9 cellular contexts compared by ENCODE assay signal in genomic region chr1:247112479-247112781, GRCh38. TPM values are rescaled to one million over a fixed set of nuclear protein-coding genes. Genes with fewer than 3 reads are reported as not detected.
A peak's percentile ranks its signal among the peaks of the same experiment; 100 is the strongest.
DNase-seq lines count a peak whose midpoint lies in the region; ATAC-seq and TF ChIP-seq lines count a peak whose summit lies in the region.
"Had no signal": no experiment of that assay in that cellular context is flagged by ENCODE, and none has a peak within 500 bp of the region (broad histone marks: within the 10 kb centered on the region; RNA-seq: fewer than 3 reads in every experiment).

No MANE protein-coding gene starts in this region.

- no peak for ATAC-seq in T-helper 17 cell
- ATAC-seq in GM18868 (IDR thresholded peaks at IDR 0.05; ENCODE audit: unreplicated experiment), result no peak

- peaks cover 9% of the 10 kb centered on the region for H3K36me3 Mint-ChIP-seq in T-helper 17 cell (ENCODE audit: low read depth)

- peaks cover 51% of the 10 kb centered on the region for H3K27me3 Mint-ChIP-seq in T-helper 17 cell

- H3K4me3 Mint-ChIP-seq in T-helper 17 cell, result peak overlapping the region; percentile 77

- DNase-seq in T-helper 17 cell, result no peak
- DNase-seq in retinal pigment epithelial cell (ENCODE audit: low read depth), result no peak
- DNase-seq in A172 (ENCODE audit: low spot score), result no peak
- DNase-seq in NCI-H524 (lab: John Stamatoyannopoulos, UW), result no peak
- DNase-seq in erythroblast (lab: John Stamatoyannopoulos, UW), result no peak

- no peak for TF ChIP-seq POLR2A in erythroblast (IDR thresholded peaks at IDR 0.05; ENCODE audit: low read length)

- no peaks in the 10 kb centered on the region for H3K9me3 ChIP-seq in ES-I3 (ENCODE audit: control insufficient read depth, insufficient read depth, low read length)
- no peaks in the 10 kb centered on the region for H3K9me3 ChIP-seq in T-helper 17 cell (ENCODE audit: control insufficient read depth, low read length, poor library complexity, severe bottlenecking)
- no peaks in the 10 kb centered on the region for H3K9me3 ChIP-seq in iPS-15b (ENCODE audit: control insufficient read depth, insufficient read depth, low read length)

- H3K36me3 ChIP-seq in ES-I3 (ENCODE audit: insufficient read depth, low read length) (no peaks in the 10 kb centered on the region), iPS-15b (ENCODE audit: control insufficient read depth, insufficient read depth, low read length) (no peaks in the 10 kb centered on the region)

- peak overlapping the region; percentile 77; the same call in 1 of the 2 replicates for H3K9ac ChIP-seq in ES-I3 (ENCODE audit: low read depth, low read length)
- no peak overlapping the region for H3K9ac ChIP-seq in iPS-15b (ENCODE audit: low read depth, low read length)

- H3K4me3 ChIP-seq in iPS-15b (ENCODE audit: low read depth, low read length), result peak overlapping the region; percentile 73
- H3K4me3 ChIP-seq in retinal pigment epithelial cell (ENCODE audit: low read length), result peak overlapping the region; percentile 56

- H3K4me1 ChIP-seq in ES-I3 (ENCODE audit: insufficient read depth, low read length) (peaks cover 8% of the 10 kb centered on the region; the same call in 1 of the 2 replicates), iPS-15b (ENCODE audit: control insufficient read depth, insufficient read depth, low read length) (peaks cover 2% of the 10 kb centered on the region)

- H3K4me1 Mint-ChIP-seq in T-helper 17 cell, result peaks cover 11% of the 10 kb centered on the region

- H3K27ac Mint-ChIP-seq in T-helper 17 cell, result no peak overlapping the region
- H3K27ac Mint-ChIP-seq: activated T-cell treated with anti-CD3 and anti-CD28 coated beads, Interleukin-2, amount 50 U/mL, for 72 hours had no signal

- H3K27me3 ChIP-seq in iPS-15b (ENCODE audit: control insufficient read depth, insufficient read depth, low read length), result peaks cover 23% of the 10 kb centered on the region

- TF ChIP-seq CTCF in retinal pigment epithelial cell (conservative IDR thresholded peaks at IDR 0.05; ENCODE audit: low read depth, low read length), result no peak

RNA-seq across cellular contexts. Expression of gene ZNF669, which starts 8.3 kb away (rescaled TPM):
- total RNA-seq in T-helper 17 cell, result 10 to 100 TPM in 1 of 2 donors, 1 to 10 TPM in 1; 8.4 to 11.6 TPM
- total RNA-seq in A172 (2014; rRNA removed; shearing (Covaris generic)), result 14.9 and 22.8 TPM in 2 replicates

RNA-seq across cellular contexts. Expression of gene ZNF670, which starts 33.8 kb away (rescaled TPM):
- under 1 TPM; 0.26 to 0.40 TPM for total RNA-seq in T-helper 17 cell
- 8.8 and 9.8 TPM in 2 replicates for total RNA-seq in A172 (2014; rRNA removed; shearing (Covaris generic))

RNA-seq across cellular contexts. Expression of gene ZNF124, which starts 59.4 kb away (rescaled TPM):
- total RNA-seq in T-helper 17 cell, result 10 to 100 TPM; 12.0 to 16.7 TPM
- total RNA-seq in A172 (2014; rRNA removed; shearing (Covaris generic)), result 67.1 and 69.2 TPM in 2 replicates
